ENCODE assay signal across 1 cellular context in the genomic region with DNA sequence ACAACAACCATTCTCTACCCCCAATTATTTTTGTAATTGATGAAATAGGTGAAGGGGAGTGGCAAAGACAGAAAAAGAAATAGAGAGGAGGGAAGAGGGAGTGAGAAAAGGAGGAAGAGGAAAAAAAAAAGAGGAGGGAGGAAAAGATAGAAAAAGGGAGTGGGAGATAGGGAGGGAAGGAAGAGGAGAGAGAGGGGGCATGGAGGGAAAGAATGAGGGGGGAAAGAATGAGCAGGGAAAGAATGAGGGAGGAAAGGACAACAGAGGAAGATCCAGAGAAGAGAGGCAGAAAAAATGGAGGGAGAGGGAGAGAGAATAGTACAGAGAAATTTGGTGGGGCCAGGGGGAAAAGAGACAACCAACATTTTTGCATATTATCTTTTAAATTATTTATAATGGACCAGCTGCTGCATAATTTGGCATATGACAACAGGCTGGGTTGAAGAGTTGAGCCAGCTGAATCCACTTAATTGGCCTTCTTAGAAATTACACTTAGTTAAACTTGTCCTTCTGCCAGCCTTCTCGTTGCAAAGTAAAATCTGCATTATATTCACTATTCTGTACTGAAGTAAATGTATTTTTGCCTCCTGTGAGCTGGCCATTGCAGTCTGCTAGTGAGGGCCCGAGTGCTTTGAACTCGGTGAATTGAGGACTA.
TF ChIP-seq lines count a peak whose summit lies in the region.

No MANE protein-coding gene starts in this region.

TF ChIP-seq in SK-N-SH treated with all-trans-retinoic acid at 6 μM for 48 hours, 23 proteins besides CTCF, POLR2A, EP300 and RAD21 (continued from another document):
- TF ChIP-seq ZNF8 (CRISPR knock-in tag; IDR thresholded peaks at IDR 0.05) (no peak), RARB (CRISPR knock-in tag; IDR thresholded peaks at IDR 0.05) (no peak), TSHZ2 (CRISPR knock-in tag; IDR thresholded peaks at IDR 0.05) (no peak), ESRRG (CRISPR knock-in tag; IDR thresholded peaks at IDR 0.05) (no peak), ZC3H10 (CRISPR knock-in tag; IDR thresholded peaks at IDR 0.05) (no peak)
- TF ChIP-seq, protein P1, sequence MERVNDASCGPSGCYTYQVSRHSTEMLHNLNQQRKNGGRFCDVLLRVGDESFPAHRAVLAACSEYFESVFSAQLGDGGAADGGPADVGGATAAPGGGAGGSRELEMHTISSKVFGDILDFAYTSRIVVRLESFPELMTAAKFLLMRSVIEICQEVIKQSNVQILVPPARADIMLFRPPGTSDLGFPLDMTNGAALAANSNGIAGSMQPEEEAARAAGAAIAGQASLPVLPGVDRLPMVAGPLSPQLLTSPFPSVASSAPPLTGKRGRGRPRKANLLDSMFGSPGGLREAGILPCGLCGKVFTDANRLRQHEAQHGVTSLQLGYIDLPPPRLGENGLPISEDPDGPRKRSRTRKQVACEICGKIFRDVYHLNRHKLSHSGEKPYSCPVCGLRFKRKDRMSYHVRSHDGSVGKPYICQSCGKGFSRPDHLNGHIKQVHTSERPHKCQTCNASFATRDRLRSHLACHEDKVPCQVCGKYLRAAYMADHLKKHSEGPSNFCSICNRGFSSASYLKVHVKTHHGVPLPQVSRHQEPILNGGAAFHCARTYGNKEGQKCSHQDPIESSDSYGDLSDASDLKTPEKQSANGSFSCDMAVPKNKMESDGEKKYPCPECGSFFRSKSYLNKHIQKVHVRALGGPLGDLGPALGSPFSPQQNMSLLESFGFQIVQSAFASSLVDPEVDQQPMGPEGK (CRISPR knock-in tag; IDR thresholded peaks at IDR 0.05; ENCODE audit: borderline replicate concordance), result no peak
TF ChIP-seq in SK-N-SH treated with all-trans-retinoic acid at 6 μM for 48 hours: peak in this region for 0.
